ENCODE assay signal across 24 cellular contexts in genomic region chr16:12311309-12311708, GRCh38.
DNase-seq lines count a peak whose midpoint lies in the region; ATAC-seq, FAIRE-seq and TF ChIP-seq lines count a peak whose summit lies in the region.
"Had no signal": no experiment of that assay in that cellular context is flagged by ENCODE, and none has a peak within 500 bp of the region (broad histone marks: within the 10 kb centered on the region; RNA-seq: fewer than 3 reads in every experiment).

No MANE protein-coding gene starts in this region.

- intact Hi-C loops in left ventricle myocardium superior (cut with micrococcal nuclease): no loop called here

- H2BK5ac ChIP-seq in mesendoderm (ENCODE audit: low read length): no peak overlapping the region

- H3K27me3 ChIP-seq in OCI-LY1 (ENCODE audit: insufficient read depth, low read length): no peaks in the 10 kb centered on the region
- no peaks in the 10 kb centered on the region for H3K27me3 ChIP-seq in mesendoderm (ENCODE audit: insufficient read depth, low read length, poor library complexity)
- H3K27me3 ChIP-seq: hepatocyte had no signal

- H4K5ac ChIP-seq in mesendoderm (ENCODE audit: low read length): peak overlapping the region; percentile 18

- H3K23ac ChIP-seq in mesendoderm (ENCODE audit: low read length): no peak overlapping the region

- H3K4me1 ChIP-seq in OCI-LY1 (ENCODE audit: insufficient read depth, low read length, severe bottlenecking): peaks cover 87% of the 10 kb centered on the region
- H3K4me1 ChIP-seq in mesendoderm (ENCODE audit: control insufficient read depth, low read depth, low read length): peaks cover 10% of the 10 kb centered on the region
- H3K4me1 ChIP-seq: psoas muscle had no signal

- H4K20me1 ChIP-seq in OCI-LY1 (ENCODE audit: insufficient read depth, low read length): no peaks in the 10 kb centered on the region

- H3K4me2 ChIP-seq in OCI-LY1 (ENCODE audit: low read length): no peak overlapping the region
- no peak overlapping the region for H3K4me2 ChIP-seq in mesendoderm (ENCODE audit: low read length)
- H3K4me2 ChIP-seq: hepatocyte had no signal

- H3K9ac ChIP-seq in OCI-LY1 (ENCODE audit: low read length) (no peak overlapping the region), mesendoderm (ENCODE audit: low read length) (no peak overlapping the region)

- no peak overlapping the region for H3K56ac ChIP-seq in mesendoderm (ENCODE audit: low read length)

- H4K8ac ChIP-seq in mesendoderm (ENCODE audit: low read depth, low read length): no peak overlapping the region

- TF ChIP-seq CTCF in OCI-LY1 (IDR thresholded peaks at IDR 0.05; ENCODE audit: low read length): no peak

- H3K27ac ChIP-seq in OCI-LY1 (ENCODE audit: low read depth, low read length, poor library complexity, severe bottlenecking) (peak overlapping the region; percentile 75), mesendoderm (ENCODE audit: low read depth, low read length) (no peak overlapping the region)
- H3K27ac ChIP-seq: hepatocyte, psoas muscle had no signal

- no CpG with 5 or more reads among the region's 9 CpGs for WGBS in mesendoderm (ENCODE audit: extremely low coverage, insufficient coverage, low lambda C conversion rate)

- in situ Hi-C loops in G401 (cut with HindIII; ENCODE audit: low sequenced_read_pairs): no loop called here

- H2AFZ ChIP-seq in OCI-LY1 (ENCODE audit: low read length): no peak overlapping the region
- H2AFZ ChIP-seq: hepatocyte had no signal

- H2BK120ac ChIP-seq in mesendoderm (ENCODE audit: low read depth, low read length): no peak overlapping the region

- no peak overlapping the region for H2AK5ac ChIP-seq in mesendoderm (ENCODE audit: low read length)

- no peak overlapping the region for H3K4me3 ChIP-seq in OCI-LY1 (ENCODE audit: low read depth, low read length, poor library complexity, severe bottlenecking)
- no peak overlapping the region for H3K4me3 ChIP-seq in mesendoderm (ENCODE audit: low read length)
- H3K4me3 ChIP-seq: GM12878, hepatocyte, psoas muscle had no signal

- no peak for FAIRE-seq in RCC 7860 (lab: Jason Lieb, UNC)
- FAIRE-seq: GM12878, GM19239, HTR-8/SVneo, small intestine, TTC549 had no signal

- H3K9me2 ChIP-seq in OCI-LY1 (ENCODE audit: low read depth, low read length): no peaks in the 10 kb centered on the region

- peak; percentile 64 for ATAC-seq in left ventricle myocardium superior
- ATAC-seq: CD8-positive, alpha-beta T cell; effector memory CD8-positive, alpha-beta T cell; GM12878; stimulated activated naive CD8-positive, alpha-beta T cell treated with anti-CD3 and anti-CD28 coated beads, Interleukin-15, Interleukin-2, amounts not matched to agents 100 U/mL and 50 U/mL, for 24 hours had no signal

- no peak overlapping the region for H2BK15ac ChIP-seq in mesendoderm (replicated peaks; ENCODE audit: low read depth)

- peaks cover 27% of the 10 kb centered on the region; the same call in 1 of the 2 replicates for H3K36me3 ChIP-seq in OCI-LY1 (ENCODE audit: insufficient read depth, low read length)
- no peaks in the 10 kb centered on the region for H3K36me3 ChIP-seq in mesendoderm (ENCODE audit: control insufficient read depth, insufficient read depth, low read length)

- no peaks in the 10 kb centered on the region for H3K79me2 ChIP-seq in OCI-LY1 (ENCODE audit: insufficient read depth, low read length)
- H3K79me2 ChIP-seq in mesendoderm (ENCODE audit: control insufficient read depth, insufficient read depth, low read length): no peaks in the 10 kb centered on the region
- H3K79me2 ChIP-seq: hepatocyte had no signal

- peak; percentile 21 for DNase-seq in G401 (ENCODE audit: low spot score)
- peak; percentile 41 for DNase-seq in left ventricle myocardium superior
- DNase-seq in mesendoderm: peak; percentile 73
- DNase-seq in DMS53 treated with DMSO at 0.1 percent for 48 hours (lab: John Stamatoyannopoulos, UW; ENCODE audit: unreplicated experiment): no peak
- no peak for DNase-seq in Ammon's horn (ENCODE audit: low spot score)
- DNase-seq in RCC 7860 (ENCODE audit: low spot score): no peak
- DNase-seq in KG1 (lab: John Stamatoyannopoulos, UW): no peak
- DNase-seq: activated CD4-positive, alpha-beta T cell treated with anti-CD3 and anti-CD28 coated beads for 48 hours; activated naive CD8-positive, alpha-beta T cell treated with anti-CD3 and anti-CD28 coated beads for 36 hours; CD8-positive, alpha-beta T cell; effector memory CD8-positive, alpha-beta T cell; midbrain; NCI-H1092 treated with DMSO at 0.1 percent for 48 hours; NCI-H2081 treated with DMSO at 0.1 percent for 48 hours; psoas muscle; stimulated activated naive CD8-positive, alpha-beta T cell treated with anti-CD3 and anti-CD28 coated beads, Interleukin-15, Interleukin-2, amounts not matched to agents 100 U/mL and 50 U/mL, for 24 hours; trophoblast cell had no signal

- no peak overlapping the region for H3K4ac ChIP-seq in mesendoderm (ENCODE audit: low read depth, low read length)

- H3K18ac ChIP-seq in mesendoderm (ENCODE audit: low read length): no peak overlapping the region

- H3K79me1 ChIP-seq in mesendoderm (ENCODE audit: low read length): no peaks in the 10 kb centered on the region

- no peaks in the 10 kb centered on the region; the same call in 1 of the 2 replicates for H3F3A ChIP-seq in OCI-LY1 (ENCODE audit: insufficient read depth, low read length)

- no peaks in the 10 kb centered on the region for H3K9me3 ChIP-seq in OCI-LY1 (ENCODE audit: low read length)
- H3K9me3 ChIP-seq: psoas muscle had no signal

Comparison
In these comparisons a context has a peak if more than half of its experiments do, and no peak if none do; other contexts are left out.
1. DNase-seq: peak in G401 (single experiment), left ventricle myocardium superior (single experiment) and mesendoderm (single experiment); none in DMS53 treated with DMSO at 0.1 percent for 48 hours (single experiment), Ammon's horn (single experiment), RCC 7860 (single experiment) and KG1 (single experiment).